In genomic region chr9:82531795-82532194, GRCh38 we compare ENCODE assay signal across 16 cellular contexts.
"Had no signal": no experiment of that assay in that cellular context is flagged by ENCODE, and none has a peak within 500 bp of the region (broad histone marks: within the 10 kb centered on the region; RNA-seq: fewer than 3 reads in every experiment).

No MANE protein-coding gene starts in this region.

- ATAC-seq: heart left ventricle; mucosa of descending colon; naive thymus-derived CD8-positive, alpha-beta T cell had no signal

- H3K4me3 Mint-ChIP-seq: central memory CD8-positive, alpha-beta T cell; naive thymus-derived CD8-positive, alpha-beta T cell; neural progenitor cell had no signal

- FAIRE-seq: keratinocyte had no signal

- H3K27me3 ChIP-seq: esophagus squamous epithelium, heart left ventricle, neural progenitor cell, ovary had no signal

- H3K36me3 Mint-ChIP-seq: neural progenitor cell had no signal

- H3K36me3 ChIP-seq: esophagus squamous epithelium, heart left ventricle, left ventricle myocardium inferior, lower lobe of right lung, neural progenitor cell, ovary had no signal

- H3K9ac ChIP-seq: neural progenitor cell had no signal

- H3K9me3 ChIP-seq: ovary had no signal

- H3K4me1 ChIP-seq: left ventricle myocardium inferior, neural progenitor cell had no signal

- H3K4me2 ChIP-seq: neural progenitor cell, smooth muscle cell had no signal

- DNase-seq: effector memory CD4-positive, alpha-beta T cell; esophagus squamous epithelium; heart left ventricle; left ventricle myocardium inferior; lower lobe of right lung; mucosa of descending colon; naive thymus-derived CD8-positive, alpha-beta T cell; nucleus accumbens; ovary; stimulated activated CD4-positive, alpha-beta T cell treated with anti-CD3 and anti-CD28 coated beads, Interleukin-2, amount 100 ng/mL, for 48 hours; stimulated activated naive CD4-positive, alpha-beta T cell treated with Interleukin-2 at 50 U/mL for 16 hours had no signal

- H3K27ac Mint-ChIP-seq: naive thymus-derived CD8-positive, alpha-beta T cell; neural progenitor cell; progenitor cell of endocrine pancreas had no signal

- H3K27me3 Mint-ChIP-seq: central memory CD8-positive, alpha-beta T cell; naive thymus-derived CD8-positive, alpha-beta T cell had no signal

- H3K4me1 Mint-ChIP-seq: central memory CD8-positive, alpha-beta T cell; naive thymus-derived CD8-positive, alpha-beta T cell; neural progenitor cell had no signal

- H3K27ac ChIP-seq: esophagus squamous epithelium, heart left ventricle, left ventricle myocardium inferior, lower lobe of right lung, neural progenitor cell, ovary had no signal

- H2AFZ ChIP-seq: neural progenitor cell had no signal

- H3K4me3 ChIP-seq: esophagus squamous epithelium, heart left ventricle, left ventricle myocardium inferior, lower lobe of right lung, mucosa of descending colon, neural progenitor cell, ovary, smooth muscle cell had no signal
